ENCODE assay signal across 1 cellular context in the genomic region with DNA sequence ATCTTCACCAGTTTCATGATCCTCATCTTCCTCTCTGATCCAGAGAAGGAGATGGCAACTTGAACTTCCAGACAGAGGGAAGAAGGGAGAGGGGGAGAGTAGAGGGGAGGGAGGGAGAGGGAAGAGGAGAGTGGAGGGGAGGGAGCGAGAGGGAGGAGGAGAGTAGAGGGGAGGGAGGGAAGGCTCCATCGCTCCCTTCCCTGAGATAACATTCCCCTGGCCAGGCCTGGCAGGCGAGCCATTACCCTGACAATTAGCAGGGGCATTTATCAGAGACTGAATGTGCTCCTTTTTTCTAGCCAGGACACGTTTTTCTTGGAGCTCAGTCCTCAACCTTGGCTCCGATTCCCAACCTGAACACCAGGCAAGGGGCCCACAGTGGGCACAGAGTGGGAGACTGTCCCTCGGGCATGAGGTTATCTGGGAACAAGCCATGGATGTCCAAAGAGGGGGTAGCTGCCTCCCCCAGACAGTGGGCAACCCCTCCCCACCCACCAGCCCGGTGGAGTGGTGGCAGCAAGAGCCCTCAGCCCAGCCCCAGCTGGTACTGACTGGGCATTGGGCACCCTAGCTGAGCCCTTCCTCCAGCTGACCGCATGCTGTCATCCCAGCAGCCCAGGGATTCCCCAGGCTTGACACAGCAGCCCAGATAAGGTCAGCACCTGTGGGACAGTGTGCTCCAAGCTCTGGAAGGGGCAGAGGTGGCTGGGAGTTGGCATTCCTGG.
TF ChIP-seq lines count a peak whose summit lies in the region.

No MANE protein-coding gene starts in this region.

TF ChIP-seq in WTC11, 78 proteins besides CTCF, POLR2A, EP300 and RAD21 (continued from another document):
- TF ChIP-seq, protein P1, sequence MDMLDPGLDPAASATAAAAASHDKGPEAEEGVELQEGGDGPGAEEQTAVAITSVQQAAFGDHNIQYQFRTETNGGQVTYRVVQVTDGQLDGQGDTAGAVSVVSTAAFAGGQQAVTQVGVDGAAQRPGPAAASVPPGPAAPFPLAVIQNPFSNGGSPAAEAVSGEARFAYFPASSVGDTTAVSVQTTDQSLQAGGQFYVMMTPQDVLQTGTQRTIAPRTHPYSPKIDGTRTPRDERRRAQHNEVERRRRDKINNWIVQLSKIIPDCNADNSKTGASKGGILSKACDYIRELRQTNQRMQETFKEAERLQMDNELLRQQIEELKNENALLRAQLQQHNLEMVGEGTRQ (CRISPR knock-in tag; IDR thresholded peaks at IDR 0.05) = no peak
- TF ChIP-seq TEAD1 (CRISPR knock-in tag; IDR thresholded peaks at IDR 0.05) (no peak), ZNF396 (CRISPR knock-in tag; IDR thresholded peaks at IDR 0.05; ENCODE audit: borderline replicate concordance) (no peak), RORB (CRISPR knock-in tag; IDR thresholded peaks at IDR 0.05) (no peak), CBFB (CRISPR knock-in tag; IDR thresholded peaks at IDR 0.05; ENCODE audit: low read depth) (no peak), CREM (CRISPR knock-in tag; IDR thresholded peaks at IDR 0.05) (no peak), ZNF671 (CRISPR knock-in tag; IDR thresholded peaks at IDR 0.05) (no peak), GABPB1 (CRISPR knock-in tag; IDR thresholded peaks at IDR 0.05) (no peak)
- TF ChIP-seq, protein P2, sequence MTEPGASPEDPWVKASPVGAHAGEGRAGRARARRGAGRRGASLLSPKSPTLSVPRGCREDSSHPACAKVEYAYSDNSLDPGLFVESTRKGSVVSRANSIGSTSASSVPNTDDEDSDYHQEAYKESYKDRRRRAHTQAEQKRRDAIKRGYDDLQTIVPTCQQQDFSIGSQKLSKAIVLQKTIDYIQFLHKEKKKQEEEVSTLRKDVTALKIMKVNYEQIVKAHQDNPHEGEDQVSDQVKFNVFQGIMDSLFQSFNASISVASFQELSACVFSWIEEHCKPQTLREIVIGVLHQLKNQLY (CRISPR knock-in tag; IDR thresholded peaks at IDR 0.05) = no peak
TF ChIP-seq in WTC11: peak in this region for 0.
